1 cellular context compared by ENCODE assay signal in genomic region chr12:54017845-54018607, GRCh38.
A peak's percentile ranks its signal among the peaks of the same experiment; 100 is the strongest.
TF ChIP-seq lines count a peak whose summit lies in the region.

No MANE protein-coding gene starts in this region.

TF ChIP-seq in K562, 482 proteins besides CTCF, POLR2A, EP300 and RAD21 (continued from another document and continues in another):
- no peak for TF ChIP-seq MGA (IDR thresholded peaks at IDR 0.05)
- TF ChIP-seq ELF1 (tag; IDR thresholded peaks at IDR 0.05), result peak; percentile 56
- TF ChIP-seq MTA3 (IDR thresholded peaks at IDR 0.05; ENCODE audit: borderline replicate concordance), result peak; percentile 31; the same call in 1 of the 2 replicates
- no peak for TF ChIP-seq MITF (IDR thresholded peaks at IDR 0.05)
- TF ChIP-seq HDAC1 (IDR thresholded peaks at IDR 0.05), result 0 out of 4 replicates have a peak, but pooled peaks of 1 of the 2 experiments have one; percentile 15
- no peak for TF ChIP-seq HOXB6 (CRISPR knock-in tag; IDR thresholded peaks at IDR 0.05; ENCODE audit: borderline replicate concordance)
- TF ChIP-seq HBP1 (CRISPR knock-in tag; IDR thresholded peaks at IDR 0.05), result no peak
- peak; percentile 66 to 89; a peak in 3 of 4 replicates for TF ChIP-seq MAZ (CRISPR knock-in tag; conservative IDR thresholded peaks at IDR 0.05 in 1 of 2, IDR thresholded peaks at IDR 0.05 in 1 of 2)
- TF ChIP-seq ZNF263 (CRISPR knock-in tag; IDR thresholded peaks at IDR 0.05; ENCODE audit: borderline replicate concordance), result 0 out of 2 replicates have a peak, but pooled peaks have one; percentile 45
- TF ChIP-seq U2AF1 (optimal IDR thresholded peaks at IDR 0.05; ENCODE audit: low read depth, low read length), result no peak
- no peak for TF ChIP-seq TFE3 (CRISPR knock-in tag; IDR thresholded peaks at IDR 0.05)
- TF ChIP-seq POLR2G (IDR thresholded peaks at IDR 0.05; ENCODE audit: low read depth, low read length), result peak; percentile 88
- TF ChIP-seq ZKSCAN8 (CRISPR knock-in tag; IDR thresholded peaks at IDR 0.05), result 0 out of 2 replicates have a peak, but pooled peaks have one; percentile 30
- peak; percentile 82 for TF ChIP-seq CREM (IDR thresholded peaks at IDR 0.05; ENCODE audit: low read depth)
- no peak for TF ChIP-seq CBFB (CRISPR knock-in tag; IDR thresholded peaks at IDR 0.05)
- TF ChIP-seq KDM5B (IDR thresholded peaks at IDR 0.05; ENCODE audit: insufficient replicate concordance, low read depth, low read length), result peak; percentile 26
- TF ChIP-seq NR2C1 (IDR thresholded peaks at IDR 0.05), result peak; percentile 53; the same call in 1 of the 2 replicates
- peak; percentile 42; the same call in 1 of the 2 replicates for TF ChIP-seq NR2C1 (tag; IDR thresholded peaks at IDR 0.05)
- TF ChIP-seq SIN3B (IDR thresholded peaks at IDR 0.05; ENCODE audit: low read depth), result no peak
- no peak for TF ChIP-seq ZMIZ1 (IDR thresholded peaks at IDR 0.05; ENCODE audit: low read depth in 2 of 2, low read length in 2 of 2)
- TF ChIP-seq PCBP1 (IDR thresholded peaks at IDR 0.05; ENCODE audit: low read depth, low read length, poor library complexity, severe bottlenecking), result peak; percentile 49
- no peak for TF ChIP-seq LARP7 (IDR thresholded peaks at IDR 0.05)
- TF ChIP-seq E2F4 (CRISPR knock-in tag; IDR thresholded peaks at IDR 0.05; ENCODE audit: low read depth), result no peak
- TF ChIP-seq BCL6 (CRISPR knock-in tag; IDR thresholded peaks at IDR 0.05), result no peak
- TF ChIP-seq KAT7 (CRISPR knock-in tag; IDR thresholded peaks at IDR 0.05; ENCODE audit: borderline replicate concordance), result no peak
- TF ChIP-seq NFRKB (IDR thresholded peaks at IDR 0.05; ENCODE audit: low read depth), result peak; percentile 97
- no peak; a peak in 1 of 4 replicates for TF ChIP-seq ZNF639 (CRISPR knock-in tag; conservative IDR thresholded peaks at IDR 0.05 in 1 of 2, IDR thresholded peaks at IDR 0.05 in 1 of 2)
- TF ChIP-seq SMARCC2 (IDR thresholded peaks at IDR 0.05; ENCODE audit: low read depth), result peak; percentile 19; the same call in 1 of the 2 replicates
